ENCODE assay signal across 12 cellular contexts in the genomic region with DNA sequence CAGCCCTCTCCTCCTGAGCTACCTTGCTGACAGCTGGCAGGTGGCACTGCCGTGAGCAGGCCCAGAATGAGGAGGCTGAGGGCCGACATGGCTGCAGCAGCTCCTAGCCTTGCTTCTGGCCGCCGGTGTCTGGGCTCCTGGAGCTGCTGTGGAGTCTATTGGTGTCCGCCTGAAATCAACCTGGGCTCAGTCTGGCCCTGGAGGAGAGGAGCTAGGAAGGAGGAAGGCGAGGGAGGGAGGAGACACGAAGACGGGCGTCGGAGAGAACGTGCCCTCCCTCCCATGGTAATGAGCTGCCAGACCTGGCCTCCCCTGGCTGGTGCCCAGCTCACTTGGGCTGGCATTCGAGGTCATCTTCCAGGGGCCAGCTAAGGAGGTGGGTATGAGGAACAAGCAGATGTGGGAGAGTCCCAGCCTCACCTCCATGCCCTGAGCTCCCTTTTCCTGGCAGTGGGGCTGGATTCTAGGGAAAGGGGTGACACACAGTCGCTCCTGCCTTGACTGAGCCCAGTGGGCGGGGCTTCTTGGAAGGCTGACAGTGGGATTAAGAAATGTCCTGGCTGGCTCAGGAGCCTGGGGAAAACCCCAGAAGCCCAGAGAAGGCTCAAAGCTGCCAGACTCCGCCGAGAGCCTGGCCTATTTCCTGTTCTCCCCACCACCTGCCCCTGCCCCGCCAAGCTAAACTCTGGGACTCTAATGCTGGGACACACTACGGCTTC. TPM values are rescaled to one million over a fixed set of nuclear protein-coding genes. Genes with fewer than 3 reads are reported as not detected.
DNase-seq lines count a peak whose midpoint lies in the region; ATAC-seq and TF ChIP-seq lines count a peak whose summit lies in the region.
"Had no signal": no experiment of that assay in that cellular context is flagged by ENCODE, and none has a peak within 500 bp of the region (broad histone marks: within the 10 kb centered on the region; RNA-seq: fewer than 3 reads in every experiment).

A gene with protein sequence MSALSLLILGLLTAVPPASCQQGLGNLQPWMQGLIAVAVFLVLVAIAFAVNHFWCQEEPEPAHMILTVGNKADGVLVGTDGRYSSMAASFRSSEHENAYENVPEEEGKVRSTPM (minus strand): TSS at position 193 of the 719 bp plus-strand sequence. CDS start 104 bp downstream, at position 89.

- intact Hi-C loops in colonic mucosa (cut with DNase I) = loop anchor here (5.0 to 10.0 kb wide), 3 partner anchors 142 to 525 kb away; a partner anchor contains a TSS

- H3K9me3 ChIP-seq in colonic mucosa (no peaks in the 10 kb centered on the region), thoracic aorta (no peaks in the 10 kb centered on the region)
- H3K9me3 ChIP-seq: neutrophil had no signal

- H3K36me3 ChIP-seq in colonic mucosa (no peaks in the 10 kb centered on the region), thoracic aorta (no peaks in the 10 kb centered on the region)
- H3K36me3 ChIP-seq: neutrophil had no signal

- TF ChIP-seq CTCF in colonic mucosa (IDR thresholded peaks at IDR 0.05) = no peak
- no peak for TF ChIP-seq CTCF in thoracic aorta (IDR thresholded peaks at IDR 0.05)

- H3K27me3 ChIP-seq in colonic mucosa (no peaks in the 10 kb centered on the region), layer of hippocampus (ENCODE audit: control insufficient read depth, insufficient read depth, low read length) (no peaks in the 10 kb centered on the region), thoracic aorta (replicated peaks; ENCODE audit: insufficient read depth) (no peaks in the 10 kb centered on the region)
- H3K27me3 ChIP-seq: neutrophil had no signal

- H3K4me1 ChIP-seq in colonic mucosa (peaks cover 23% of the 10 kb centered on the region), thoracic aorta (ENCODE audit: control insufficient read depth in 1 of 2, low read depth in 2 of 2) (peaks cover 19 to 38% of the 10 kb centered on the region in 2 donors)

- DNase-seq in DMS 273 (lab: John Stamatoyannopoulos, UW; ENCODE audit: unreplicated experiment) = peak; percentile 29
- no peak for DNase-seq in DMS 273 treated with DMSO at 0.1 percent for 48 hours (lab: John Stamatoyannopoulos, UW)
- DNase-seq in colonic mucosa = peak; percentile 88
- DNase-seq in thoracic aorta (ENCODE audit: low spot score) = peak; percentile 89
- no peak for DNase-seq in activated naive CD4-positive, alpha-beta T cell treated with anti-CD3 and anti-CD28 coated beads, Interleukin-2, amount 50 U/mL, for 16 hours
- DNase-seq in stimulated activated CD4-positive, alpha-beta T cell treated with anti-CD3 and anti-CD28 coated beads, Interleukin-4, amount 100 ng/mL, for 1 hour = no peak
- DNase-seq: activated naive CD4-positive, alpha-beta T cell treated with Interleukin-2 at 50 U/mL for 16 hours had no signal

- H3K9ac ChIP-seq in colonic mucosa (ENCODE audit: low read depth in 2 of 2, low read length in 2 of 2) = peak within 1 kb of the TSS in 1 of 2 donors; percentile 77

- ATAC-seq in thoracic aorta (ENCODE audit: insufficient number of reproducible peaks, low FRiP score, low read depth) = peak; percentile 81
- no peak for ATAC-seq in GM18519 (IDR thresholded peaks at IDR 0.05; ENCODE audit: low FRiP score, unreplicated experiment)

- H3K27ac ChIP-seq in colonic mucosa (peak within 1 kb of the TSS; percentile 78), layer of hippocampus (ENCODE audit: low read depth, low read length) (peak within 1 kb of the TSS; percentile 25), thoracic aorta (peak within 1 kb of the TSS; percentile 73 to 89)
- H3K27ac ChIP-seq: 22Rv1, neutrophil had no signal

- peak within 1 kb of the TSS; percentile 13 for H3K4me3 ChIP-seq in colonic mucosa
- H3K4me3 ChIP-seq in thoracic aorta = peak within 1 kb of the TSS; percentile 52

RNA-seq across cellular contexts. Expression of the gene that starts here (rescaled TPM):
- total RNA-seq in colonic mucosa (10 to 100 TPM; 40.6 to 85.2 TPM), thoracic aorta (not detected)
- total RNA-seq: NCI-H460 had no signal

Comparison
In these comparisons a context has a peak if more than half of its experiments do, and no peak if none do; other contexts are left out.
1. RNA of the gene that starts here (total RNA-seq): 40.6 to 85.2 TPM in colonic mucosa; not detected in thoracic aorta; every median in the first group is over 10 times any median in the second.
2. DNase-seq: peak in DMS 273 (single experiment) and colonic mucosa (single experiment); none in DMS 273 treated with DMSO at 0.1 percent for 48 hours (single experiment), activated naive CD4-positive, alpha-beta T cell treated with anti-CD3 and anti-CD28 coated beads, Interleukin-2, amount 50 U/mL, for 16 hours (single experiment) and stimulated activated CD4-positive, alpha-beta T cell treated with anti-CD3 and anti-CD28 coated beads, Interleukin-4, amount 100 ng/mL, for 1 hour (single experiment).
3. Peak in DNase-seq, ATAC-seq, H3K4me3 ChIP-seq and H3K27ac ChIP-seq in thoracic aorta; RNA of the gene not detected or under 1 TPM.
4. H3K27ac ChIP-seq: peak in every context shown above with its lines; median percentile 81 in thoracic aorta; 78 in colonic mucosa; 25 in layer of hippocampus.